Comparison of ENCODE assay signal across 2 cellular contexts in the genomic region with DNA sequence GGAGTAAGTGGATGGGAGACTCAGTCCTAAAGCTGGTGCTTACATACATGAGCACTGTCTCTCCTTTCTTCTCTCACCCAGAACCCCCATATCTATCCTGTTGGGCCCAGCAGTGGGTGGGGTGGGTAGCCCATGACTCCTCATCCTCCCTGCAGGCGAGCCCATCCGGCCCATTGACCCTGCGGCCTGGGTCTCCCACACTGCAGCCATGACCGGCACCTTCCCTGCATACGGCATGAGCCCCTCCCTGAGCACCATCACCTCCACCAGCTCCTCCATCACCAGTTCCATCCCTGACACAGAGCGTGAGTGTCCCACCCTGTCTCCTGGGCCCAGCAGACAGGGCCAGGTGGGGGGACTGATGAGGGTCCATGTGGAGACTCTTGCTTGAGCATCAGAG.
TF ChIP-seq lines count a peak whose summit lies in the region.

No MANE protein-coding gene starts in this region.

TF ChIP-seq in IMR-90, 13 proteins besides CTCF, POLR2A, EP300 and RAD21:
- TF ChIP-seq CEBPB (IDR thresholded peaks at IDR 0.05; ENCODE audit: low read depth, low read length) (no peak), FOS (IDR thresholded peaks at IDR 0.05; ENCODE audit: low read depth, low read length) (no peak), RCOR1 (IDR thresholded peaks at IDR 0.05; ENCODE audit: insufficient replicate concordance, low read length) (no peak), CHD1 (IDR thresholded peaks at IDR 0.05; ENCODE audit: low read depth, low read length) (no peak), RFX5 (IDR thresholded peaks at IDR 0.05; ENCODE audit: low read depth, low read length) (no peak), MXI1 (IDR thresholded peaks at IDR 0.05; ENCODE audit: borderline replicate concordance, low read depth, low read length) (no peak), SMC3 (IDR thresholded peaks at IDR 0.05; ENCODE audit: low read depth, low read length) (no peak), NFE2L2 (IDR thresholded peaks at IDR 0.05; ENCODE audit: low read depth, low read length) (no peak), BHLHE40 (IDR thresholded peaks at IDR 0.05; ENCODE audit: low read depth, low read length) (no peak), MAFK (IDR thresholded peaks at IDR 0.05; ENCODE audit: low read depth, low read length) (no peak), MAZ (IDR thresholded peaks at IDR 0.05; ENCODE audit: borderline replicate concordance, low read depth, low read length) (no peak)
- TF ChIP-seq, protein P1, sequence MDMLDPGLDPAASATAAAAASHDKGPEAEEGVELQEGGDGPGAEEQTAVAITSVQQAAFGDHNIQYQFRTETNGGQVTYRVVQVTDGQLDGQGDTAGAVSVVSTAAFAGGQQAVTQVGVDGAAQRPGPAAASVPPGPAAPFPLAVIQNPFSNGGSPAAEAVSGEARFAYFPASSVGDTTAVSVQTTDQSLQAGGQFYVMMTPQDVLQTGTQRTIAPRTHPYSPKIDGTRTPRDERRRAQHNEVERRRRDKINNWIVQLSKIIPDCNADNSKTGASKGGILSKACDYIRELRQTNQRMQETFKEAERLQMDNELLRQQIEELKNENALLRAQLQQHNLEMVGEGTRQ (IDR thresholded peaks at IDR 0.05; ENCODE audit: low read depth, low read length): no peak
- TF ChIP-seq, protein P2, sequence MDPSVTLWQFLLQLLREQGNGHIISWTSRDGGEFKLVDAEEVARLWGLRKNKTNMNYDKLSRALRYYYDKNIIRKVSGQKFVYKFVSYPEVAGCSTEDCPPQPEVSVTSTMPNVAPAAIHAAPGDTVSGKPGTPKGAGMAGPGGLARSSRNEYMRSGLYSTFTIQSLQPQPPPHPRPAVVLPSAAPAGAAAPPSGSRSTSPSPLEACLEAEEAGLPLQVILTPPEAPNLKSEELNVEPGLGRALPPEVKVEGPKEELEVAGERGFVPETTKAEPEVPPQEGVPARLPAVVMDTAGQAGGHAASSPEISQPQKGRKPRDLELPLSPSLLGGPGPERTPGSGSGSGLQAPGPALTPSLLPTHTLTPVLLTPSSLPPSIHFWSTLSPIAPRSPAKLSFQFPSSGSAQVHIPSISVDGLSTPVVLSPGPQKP (IDR thresholded peaks at IDR 0.05; ENCODE audit: borderline replicate concordance, low read depth, low read length): no peak

TF ChIP-seq in SK-N-SH treated with all-trans-retinoic acid at 6 μM for 48 hours, 23 proteins besides CTCF, POLR2A, EP300 and RAD21:
- TF ChIP-seq ARNTL (CRISPR knock-in tag; IDR thresholded peaks at IDR 0.05; ENCODE audit: borderline replicate concordance, low read depth) (no peak), ESRRG (CRISPR knock-in tag; IDR thresholded peaks at IDR 0.05) (no peak), PPARA (CRISPR knock-in tag; IDR thresholded peaks at IDR 0.05; ENCODE audit: borderline replicate concordance) (no peak), ISL1 (CRISPR knock-in tag; IDR thresholded peaks at IDR 0.05) (no peak), ZC3H10 (CRISPR knock-in tag; IDR thresholded peaks at IDR 0.05) (no peak), TOX (CRISPR knock-in tag; IDR thresholded peaks at IDR 0.05; ENCODE audit: borderline replicate concordance) (no peak), SNAI2 (CRISPR knock-in tag; IDR thresholded peaks at IDR 0.05) (no peak), ZFP3 (CRISPR knock-in tag; IDR thresholded peaks at IDR 0.05) (no peak), CSDC2 (CRISPR knock-in tag; IDR thresholded peaks at IDR 0.05) (no peak), ZNF565 (CRISPR knock-in tag; conservative IDR thresholded peaks at IDR 0.05; ENCODE audit: low read depth) (no peak), TCF4 (CRISPR knock-in tag; IDR thresholded peaks at IDR 0.05; ENCODE audit: borderline replicate concordance) (no peak)
- TF ChIP-seq, protein P3, sequence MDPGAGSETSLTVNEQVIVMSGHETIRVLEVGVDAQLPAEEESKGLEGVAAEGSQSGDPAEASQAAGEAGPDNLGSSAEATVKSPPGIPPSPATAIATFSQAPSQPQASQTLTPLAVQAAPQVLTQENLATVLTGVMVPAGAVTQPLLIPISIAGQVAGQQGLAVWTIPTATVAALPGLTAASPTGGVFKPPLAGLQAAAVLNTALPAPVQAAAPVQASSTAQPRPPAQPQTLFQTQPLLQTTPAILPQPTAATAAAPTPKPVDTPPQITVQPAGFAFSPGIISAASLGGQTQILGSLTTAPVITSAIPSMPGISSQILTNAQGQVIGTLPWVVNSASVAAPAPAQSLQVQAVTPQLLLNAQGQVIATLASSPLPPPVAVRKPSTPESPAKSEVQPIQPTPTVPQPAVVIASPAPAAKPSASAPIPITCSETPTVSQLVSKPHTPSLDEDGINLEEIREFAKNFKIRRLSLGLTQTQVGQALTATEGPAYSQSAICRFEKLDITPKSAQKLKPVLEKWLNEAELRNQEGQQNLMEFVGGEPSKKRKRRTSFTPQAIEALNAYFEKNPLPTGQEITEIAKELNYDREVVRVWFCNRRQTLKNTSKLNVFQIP (CRISPR knock-in tag; IDR thresholded peaks at IDR 0.05; ENCODE audit: borderline replicate concordance, low read depth): no peak
- TF ChIP-seq, protein P4, sequence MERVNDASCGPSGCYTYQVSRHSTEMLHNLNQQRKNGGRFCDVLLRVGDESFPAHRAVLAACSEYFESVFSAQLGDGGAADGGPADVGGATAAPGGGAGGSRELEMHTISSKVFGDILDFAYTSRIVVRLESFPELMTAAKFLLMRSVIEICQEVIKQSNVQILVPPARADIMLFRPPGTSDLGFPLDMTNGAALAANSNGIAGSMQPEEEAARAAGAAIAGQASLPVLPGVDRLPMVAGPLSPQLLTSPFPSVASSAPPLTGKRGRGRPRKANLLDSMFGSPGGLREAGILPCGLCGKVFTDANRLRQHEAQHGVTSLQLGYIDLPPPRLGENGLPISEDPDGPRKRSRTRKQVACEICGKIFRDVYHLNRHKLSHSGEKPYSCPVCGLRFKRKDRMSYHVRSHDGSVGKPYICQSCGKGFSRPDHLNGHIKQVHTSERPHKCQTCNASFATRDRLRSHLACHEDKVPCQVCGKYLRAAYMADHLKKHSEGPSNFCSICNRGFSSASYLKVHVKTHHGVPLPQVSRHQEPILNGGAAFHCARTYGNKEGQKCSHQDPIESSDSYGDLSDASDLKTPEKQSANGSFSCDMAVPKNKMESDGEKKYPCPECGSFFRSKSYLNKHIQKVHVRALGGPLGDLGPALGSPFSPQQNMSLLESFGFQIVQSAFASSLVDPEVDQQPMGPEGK (CRISPR knock-in tag; IDR thresholded peaks at IDR 0.05; ENCODE audit: borderline replicate concordance): no peak
